Comparison of ENCODE assay signal across 2 cellular contexts in genomic region chr3:160753953-160754352, GRCh38.
TF ChIP-seq lines count a peak whose summit lies in the region.

No MANE protein-coding gene starts in this region.

TF ChIP-seq in SK-N-SH, 30 proteins besides CTCF, POLR2A, EP300 and RAD21 (continued from another document):
- TF ChIP-seq, protein P1, sequence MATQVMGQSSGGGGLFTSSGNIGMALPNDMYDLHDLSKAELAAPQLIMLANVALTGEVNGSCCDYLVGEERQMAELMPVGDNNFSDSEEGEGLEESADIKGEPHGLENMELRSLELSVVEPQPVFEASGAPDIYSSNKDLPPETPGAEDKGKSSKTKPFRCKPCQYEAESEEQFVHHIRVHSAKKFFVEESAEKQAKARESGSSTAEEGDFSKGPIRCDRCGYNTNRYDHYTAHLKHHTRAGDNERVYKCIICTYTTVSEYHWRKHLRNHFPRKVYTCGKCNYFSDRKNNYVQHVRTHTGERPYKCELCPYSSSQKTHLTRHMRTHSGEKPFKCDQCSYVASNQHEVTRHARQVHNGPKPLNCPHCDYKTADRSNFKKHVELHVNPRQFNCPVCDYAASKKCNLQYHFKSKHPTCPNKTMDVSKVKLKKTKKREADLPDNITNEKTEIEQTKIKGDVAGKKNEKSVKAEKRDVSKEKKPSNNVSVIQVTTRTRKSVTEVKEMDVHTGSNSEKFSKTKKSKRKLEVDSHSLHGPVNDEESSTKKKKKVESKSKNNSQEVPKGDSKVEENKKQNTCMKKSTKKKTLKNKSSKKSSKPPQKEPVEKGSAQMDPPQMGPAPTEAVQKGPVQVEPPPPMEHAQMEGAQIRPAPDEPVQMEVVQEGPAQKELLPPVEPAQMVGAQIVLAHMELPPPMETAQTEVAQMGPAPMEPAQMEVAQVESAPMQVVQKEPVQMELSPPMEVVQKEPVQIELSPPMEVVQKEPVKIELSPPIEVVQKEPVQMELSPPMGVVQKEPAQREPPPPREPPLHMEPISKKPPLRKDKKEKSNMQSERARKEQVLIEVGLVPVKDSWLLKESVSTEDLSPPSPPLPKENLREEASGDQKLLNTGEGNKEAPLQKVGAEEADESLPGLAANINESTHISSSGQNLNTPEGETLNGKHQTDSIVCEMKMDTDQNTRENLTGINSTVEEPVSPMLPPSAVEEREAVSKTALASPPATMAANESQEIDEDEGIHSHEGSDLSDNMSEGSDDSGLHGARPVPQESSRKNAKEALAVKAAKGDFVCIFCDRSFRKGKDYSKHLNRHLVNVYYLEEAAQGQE (IDR thresholded peaks at IDR 0.05; ENCODE audit: low read depth, low read length) = no peak
- TF ChIP-seq, protein P2, sequence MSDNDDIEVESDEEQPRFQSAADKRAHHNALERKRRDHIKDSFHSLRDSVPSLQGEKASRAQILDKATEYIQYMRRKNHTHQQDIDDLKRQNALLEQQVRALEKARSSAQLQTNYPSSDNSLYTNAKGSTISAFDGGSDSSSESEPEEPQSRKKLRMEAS (IDR thresholded peaks at IDR 0.05; ENCODE audit: low read depth) = no peak

TF ChIP-seq in SK-N-SH treated with all-trans-retinoic acid at 6 μM for 48 hours, 23 proteins besides CTCF, POLR2A, EP300 and RAD21 (continued from another document):
- TF ChIP-seq TSHZ2 (CRISPR knock-in tag; IDR thresholded peaks at IDR 0.05) (no peak), ISL1 (CRISPR knock-in tag; IDR thresholded peaks at IDR 0.05) (no peak), BACH2 (CRISPR knock-in tag; IDR thresholded peaks at IDR 0.05; ENCODE audit: borderline replicate concordance) (no peak), ZNF70 (CRISPR knock-in tag; IDR thresholded peaks at IDR 0.05) (no peak), PPARA (CRISPR knock-in tag; IDR thresholded peaks at IDR 0.05; ENCODE audit: borderline replicate concordance) (no peak), POU6F1 (CRISPR knock-in tag; IDR thresholded peaks at IDR 0.05; ENCODE audit: borderline replicate concordance, low read depth) (no peak), ZNF565 (CRISPR knock-in tag; conservative IDR thresholded peaks at IDR 0.05; ENCODE audit: low read depth) (no peak), ZFP3 (CRISPR knock-in tag; IDR thresholded peaks at IDR 0.05) (no peak), OSR1 (CRISPR knock-in tag; IDR thresholded peaks at IDR 0.05) (no peak), TOX (CRISPR knock-in tag; IDR thresholded peaks at IDR 0.05; ENCODE audit: borderline replicate concordance) (no peak), CSDC2 (CRISPR knock-in tag; IDR thresholded peaks at IDR 0.05) (no peak), ZC3H10 (CRISPR knock-in tag; IDR thresholded peaks at IDR 0.05) (no peak), ARNTL (CRISPR knock-in tag; IDR thresholded peaks at IDR 0.05; ENCODE audit: borderline replicate concordance, low read depth) (no peak), ESRRG (CRISPR knock-in tag; IDR thresholded peaks at IDR 0.05) (no peak), RARB (CRISPR knock-in tag; IDR thresholded peaks at IDR 0.05) (no peak)
TF ChIP-seq in SK-N-SH treated with all-trans-retinoic acid at 6 μM for 48 hours: peak in this region for 0.
